In genomic region chr12:116276433-116277216, GRCh38 we compare ENCODE assay signal across 8 cellular contexts. TPM values are rescaled to one million over a fixed set of nuclear protein-coding genes. Genes with fewer than 3 reads are reported as not detected.
A peak's percentile ranks its signal among the peaks of the same experiment; 100 is the strongest.
DNase-seq lines count a peak whose midpoint lies in the region; ATAC-seq and TF ChIP-seq lines count a peak whose summit lies in the region.

No MANE protein-coding gene starts in this region.

- H3K36me3 Mint-ChIP-seq in activated T-helper 17 cell treated with anti-CD3 and anti-CD28 coated beads, Interleukin-2, amount 50 U/mL, for 72 hours (ENCODE audit: low read depth) = peaks cover 12% of the 10 kb centered on the region
- peaks cover 0 to 8% (median 3%) of the 10 kb centered on the region in 5 donors for H3K36me3 Mint-ChIP-seq in naive thymus-derived CD4-positive, alpha-beta T cell

- H3K27me3 Mint-ChIP-seq in activated T-helper 17 cell treated with anti-CD3 and anti-CD28 coated beads, Interleukin-2, amount 50 U/mL, for 72 hours = no peaks in the 10 kb centered on the region
- peaks cover 0 to 7% (median 0%) of the 10 kb centered on the region in 5 donors for H3K27me3 Mint-ChIP-seq in naive thymus-derived CD4-positive, alpha-beta T cell

- peak overlapping the region; percentile 66 to 75 for H3K4me3 ChIP-seq in Panc1 (ENCODE audit: low read depth in 2 of 2, low read length in 2 of 2)
- peak overlapping the region; percentile 90 for H3K4me3 ChIP-seq in fibroblast of mammary gland (ENCODE audit: control insufficient read depth, low read depth, low read length)
- peak overlapping the region; percentile 82 for H3K4me3 ChIP-seq in naive thymus-derived CD4-positive, alpha-beta T cell (ENCODE audit: low read length)
- peak overlapping the region; percentile 67 to 85 (median 78) for H3K4me3 ChIP-seq in stomach

- no peak for TF ChIP-seq CTCF in GM20000 (IDR thresholded peaks at IDR 0.05; ENCODE audit: extremely low read depth, missing control alignments)
- no peak; the same call in 1 of the 2 replicates for TF ChIP-seq CTCF in Panc1 (IDR thresholded peaks at IDR 0.05)
- TF ChIP-seq CTCF in fibroblast of mammary gland (conservative IDR thresholded peaks at IDR 0.05; ENCODE audit: control insufficient read depth, insufficient read depth, low read depth, low read length) = no peak
- TF ChIP-seq CTCF in stomach (IDR thresholded peaks at IDR 0.05) = no peak

- H3K27ac ChIP-seq in Panc1 (ENCODE audit: low read length) (peak overlapping the region; percentile 93), stomach (peak overlapping the region; percentile 92 to 100 (median 99))
- peak overlapping the region; percentile 68 for H3K27ac ChIP-seq in naive thymus-derived CD4-positive, alpha-beta T cell (ENCODE audit: low read depth, low read length)

- no peaks in the 10 kb centered on the region for H3K27me3 ChIP-seq in Panc1 (ENCODE audit: control insufficient read depth, insufficient read depth, low read length)
- no peaks in the 10 kb centered on the region for H3K27me3 ChIP-seq in naive thymus-derived CD4-positive, alpha-beta T cell (ENCODE audit: control insufficient read depth in 2 of 2, insufficient read depth in 2 of 2, low read length in 2 of 2)
- H3K27me3 ChIP-seq in stomach = no peaks in the 10 kb centered on the region

- WGBS in stomach, 5 donors = 0 to 1% (median 0%) methylated on average over 55 to 73 of the region's 73 CpGs

- intact Hi-C loops in Panc1 (cut with micrococcal nuclease; ENCODE audit: unreplicated experiment) = loop anchor here (5.0 to 10.0 kb wide), 4 partner anchors 251 to 408 kb away; no protein-coding TSS in a partner anchor
- intact Hi-C loops in naive thymus-derived CD4-positive, alpha-beta T cell (cut with micrococcal nuclease) = loop anchor here (1.0 to 5.0 kb wide), 22 partner anchors 40 to 1784 kb away; partner anchors contain the start of genes MAP1LC3B2 (in 2 of the 2), RNFT2 (in 2 of the 2), SPRING1 (in 2 of the 2) and WSB2 (in 1 of the 2)
- intact Hi-C loops in stomach (cut with DNase I; ENCODE audit: low total_unique reads) = loop anchor here (5.0 kb wide), 1 partner anchor 326 kb away; no protein-coding TSS in a partner anchor

- peak overlapping the region; percentile 97 for H3K27ac Mint-ChIP-seq in activated T-helper 17 cell treated with anti-CD3 and anti-CD28 coated beads, Interleukin-2, amount 50 U/mL, for 72 hours
- H3K27ac Mint-ChIP-seq in naive thymus-derived CD4-positive, alpha-beta T cell = peak overlapping the region; percentile 91 to 97 (median 94)

- H3K9me3 Mint-ChIP-seq in activated T-helper 17 cell treated with anti-CD3 and anti-CD28 coated beads, Interleukin-2, amount 50 U/mL, for 72 hours = no peaks in the 10 kb centered on the region
- peaks cover 0 to 9% (median 0%) of the 10 kb centered on the region in 11 donors for H3K9me3 Mint-ChIP-seq in naive thymus-derived CD4-positive, alpha-beta T cell

- H3K36me3 ChIP-seq in Panc1 (ENCODE audit: control insufficient read depth, insufficient read depth, low read length) = no peaks in the 10 kb centered on the region; the same call in none of the 2 replicates
- peaks cover 0 to 5% (median 0%) of the 10 kb centered on the region in 3 experiments for H3K36me3 ChIP-seq in naive thymus-derived CD4-positive, alpha-beta T cell (ENCODE audit: control insufficient read depth in 2 of 3, insufficient read depth in 3 of 3, low read length in 3 of 3)
- H3K36me3 ChIP-seq in stomach = no peaks in the 10 kb centered on the region

- in situ Hi-C loops in Panc1 (cut with HindIII; ENCODE audit: low pct_unique_long_range_greater_than_20kb, low sequenced_read_pairs) = no loop called here

- no peak for TF ChIP-seq POLR2A in stomach (IDR thresholded peaks at IDR 0.05)

- CTCF ChIA-PET in Panc1 (lab: Charles Lee) = interaction anchor here (0.6 to 0.9 kb wide), 5 partner anchors 8 to 262 kb away, joined by 3 to 12 read pairs (median 3); no protein-coding TSS in a partner anchor
- CTCF ChIA-PET in naive thymus-derived CD4-positive, alpha-beta T cell (lab: Charles Lee) = interaction anchor here (0.6 to 1.1 kb wide), 7 partner anchors 9 to 352 kb away, joined by 3 to 5 read pairs (median 3); no protein-coding TSS in a partner anchor

- peak overlapping the region; percentile 97 for H3K4me3 Mint-ChIP-seq in activated T-helper 17 cell treated with anti-CD3 and anti-CD28 coated beads, Interleukin-2, amount 50 U/mL, for 72 hours
- H3K4me3 Mint-ChIP-seq in naive thymus-derived CD4-positive, alpha-beta T cell = peak overlapping the region; percentile 92 to 99 (median 98)

- H3K4me1 Mint-ChIP-seq in activated T-helper 17 cell treated with anti-CD3 and anti-CD28 coated beads, Interleukin-2, amount 50 U/mL, for 72 hours = peaks cover 25% of the 10 kb centered on the region
- peaks cover 34 to 49% (median 39%) of the 10 kb centered on the region in 7 donors for H3K4me1 Mint-ChIP-seq in naive thymus-derived CD4-positive, alpha-beta T cell

- TF ChIP-seq EP300 in stomach (IDR thresholded peaks at IDR 0.05) = no peak

- peak; percentile 32 for ATAC-seq in Panc1
- ATAC-seq in activated T-helper 17 cell treated with anti-CD3 and anti-CD28 coated beads, Interleukin-2, amount 50 U/mL, for 72 hours (replicated peaks) = peak; percentile 42
- ATAC-seq in naive thymus-derived CD4-positive, alpha-beta T cell = peak; percentile 57

- H3K9me3 ChIP-seq in Panc1 (ENCODE audit: control insufficient read depth, insufficient read depth, low read depth, low read length) (no peaks in the 10 kb centered on the region), stomach (no peaks in the 10 kb centered on the region)
- H3K9me3 ChIP-seq in naive thymus-derived CD4-positive, alpha-beta T cell (ENCODE audit: control insufficient read depth in 2 of 3, low read length in 3 of 3) = no peaks in the 10 kb centered on the region

- no TSS peak for BruUV-seq in Panc1 (replicated peaks; lab: Mats Ljungman, UMichigan)

- H3K4me1 ChIP-seq in Panc1 (ENCODE audit: control insufficient read depth, insufficient read depth, low read length) (peaks cover 46% of the 10 kb centered on the region), stomach (peaks cover 15 to 52% (median 37%) of the 10 kb centered on the region in 4 donors)
- H3K4me1 ChIP-seq in naive thymus-derived CD4-positive, alpha-beta T cell (ENCODE audit: control insufficient read depth in 2 of 2, insufficient read depth in 2 of 2, low read length in 2 of 2) = peaks cover 13 to 20% of the 10 kb centered on the region in 2 donors

- DNase-seq in CD1c-positive myeloid dendritic cell (ENCODE audit: extremely low spot score) = peak; percentile 66
- peak; percentile 71 for DNase-seq in GM20000 (ENCODE audit: low spot score)
- DNase-seq in HT1080 (ENCODE audit: low read depth) = peak; percentile 41
- DNase-seq in Panc1 (ENCODE audit: low read depth, low spot score) = no peak
- peak; percentile 58 for DNase-seq in fibroblast of mammary gland (ENCODE audit: low read depth)
- peak; percentile 62 to 77 (median 74) for DNase-seq in naive thymus-derived CD4-positive, alpha-beta T cell
- DNase-seq in stomach = peak; percentile 77

- POLR2A ChIA-PET in Panc1 (lab: Charles Lee) = interaction anchor here (0.6 kb wide), 3 partner anchors 150 to 321 kb away, joined by 3 to 7 read pairs (median 5); no protein-coding TSS in a partner anchor
- POLR2A ChIA-PET in naive thymus-derived CD4-positive, alpha-beta T cell (lab: Charles Lee) = interaction anchor here (0.6 to 1.1 kb wide), 13 partner anchors 12 to 382 kb away, joined by 3 to 5 read pairs (median 3); no protein-coding TSS in a partner anchor

RNA-seq across cellular contexts. Expression of gene MED13L, which starts 0.9 kb away (rescaled TPM):
- 25.8 and 27.5 TPM in 2 replicates for total RNA-seq in HT1080 (2014; rRNA removed; shearing (Covaris generic))
- 19.0 and 28.7 TPM in 2 replicates for polyA plus RNA-seq in HT1080 (2015; cell fraction: cytosol; rRNA removed)
- 47.2 and 51.0 TPM in 2 replicates for polyA plus RNA-seq in HT1080 (2015; cell fraction: nucleus; rRNA removed)
- total RNA-seq in Panc1 (2021; ENCODE audit: unreplicated experiment) (170 TPM), stomach (100 to 1,000 TPM in 3 of 5 donors, 10 to 100 TPM in 2; 56.2 to 305 (median 122) TPM)
- 34.4 TPM for polyA plus RNA-seq in Panc1 (2012; ENCODE audit: insufficient read length)
- 10 to 100 TPM; 49.9 to 56.2 TPM for total RNA-seq in activated T-helper 17 cell treated with anti-CD3 and anti-CD28 coated beads, Interleukin-2, amount 50 U/mL, for 72 hours
- 100 to 1,000 TPM in 4 of 5 experiments, 10 to 100 TPM in 1; 94.0 to 283 (median 180) TPM for total RNA-seq in naive thymus-derived CD4-positive, alpha-beta T cell
- 10 to 100 TPM in 1 of 2 donors, 1 to 10 TPM in 1; 8.3 to 12.9 TPM for polyA plus RNA-seq in naive thymus-derived CD4-positive, alpha-beta T cell
- polyA plus RNA-seq in stomach = 10 to 100 TPM; 10.4 to 14.5 (median 12.4) TPM
